1 cellular context compared by ENCODE assay signal in the genomic region with DNA sequence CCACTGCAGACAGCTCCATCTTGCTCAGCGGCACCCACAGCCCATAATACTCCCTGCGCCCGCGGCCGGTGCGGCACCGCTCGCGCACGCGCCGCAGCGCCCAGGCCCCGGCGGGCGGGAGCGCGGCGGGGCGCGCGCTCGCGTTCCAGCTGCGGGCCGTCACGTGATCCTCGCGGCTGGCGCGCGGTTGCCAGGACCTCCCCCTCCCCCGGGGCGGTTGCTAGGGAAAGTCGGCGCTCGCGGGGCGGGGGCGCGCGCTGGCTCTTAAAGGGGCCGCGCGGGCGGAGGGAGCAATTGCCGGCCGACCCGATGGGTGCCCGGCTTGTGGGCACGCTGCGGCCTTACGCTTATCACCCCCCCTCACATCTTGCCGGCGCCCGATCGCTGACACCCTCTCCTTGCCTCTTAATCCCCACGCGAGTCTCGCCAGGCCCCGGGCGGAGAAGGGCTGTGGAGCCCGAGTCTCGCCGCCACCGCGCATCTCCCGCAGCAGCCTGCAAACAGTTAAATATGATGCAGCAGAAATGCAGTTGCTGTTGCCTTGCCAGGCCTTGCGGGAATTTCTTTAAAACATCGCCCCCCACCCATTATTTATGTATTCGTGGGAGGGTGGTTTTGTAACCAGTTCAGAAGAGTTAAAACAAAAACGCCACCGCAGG.
TF ChIP-seq lines count a peak whose summit lies in the region.

TSS of gene CBX6 (minus strand) at position 45 of the 659 bp plus-strand sequence. CDS start at position 19, 26 bp downstream.

TF ChIP-seq in K562, 482 proteins besides CTCF, POLR2A, EP300 and RAD21 (continued from another document and continues in another):
- TF ChIP-seq, protein P1, sequence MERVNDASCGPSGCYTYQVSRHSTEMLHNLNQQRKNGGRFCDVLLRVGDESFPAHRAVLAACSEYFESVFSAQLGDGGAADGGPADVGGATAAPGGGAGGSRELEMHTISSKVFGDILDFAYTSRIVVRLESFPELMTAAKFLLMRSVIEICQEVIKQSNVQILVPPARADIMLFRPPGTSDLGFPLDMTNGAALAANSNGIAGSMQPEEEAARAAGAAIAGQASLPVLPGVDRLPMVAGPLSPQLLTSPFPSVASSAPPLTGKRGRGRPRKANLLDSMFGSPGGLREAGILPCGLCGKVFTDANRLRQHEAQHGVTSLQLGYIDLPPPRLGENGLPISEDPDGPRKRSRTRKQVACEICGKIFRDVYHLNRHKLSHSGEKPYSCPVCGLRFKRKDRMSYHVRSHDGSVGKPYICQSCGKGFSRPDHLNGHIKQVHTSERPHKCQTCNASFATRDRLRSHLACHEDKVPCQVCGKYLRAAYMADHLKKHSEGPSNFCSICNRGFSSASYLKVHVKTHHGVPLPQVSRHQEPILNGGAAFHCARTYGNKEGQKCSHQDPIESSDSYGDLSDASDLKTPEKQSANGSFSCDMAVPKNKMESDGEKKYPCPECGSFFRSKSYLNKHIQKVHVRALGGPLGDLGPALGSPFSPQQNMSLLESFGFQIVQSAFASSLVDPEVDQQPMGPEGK (CRISPR knock-in tag; IDR thresholded peaks at IDR 0.05; ENCODE audit: borderline replicate concordance): no peak
- TF ChIP-seq GABPA (tag; conservative IDR thresholded peaks at IDR 0.05; ENCODE audit: low read depth): no peak
- TF ChIP-seq FOXJ3 (CRISPR knock-in tag; IDR thresholded peaks at IDR 0.05): no peak
- no peak for TF ChIP-seq CREB1 (IDR thresholded peaks at IDR 0.05)
- no peak for TF ChIP-seq CREB1 (CRISPR knock-in tag; IDR thresholded peaks at IDR 0.05)
- peak; percentile 33; the same call in 1 of the 2 replicates for TF ChIP-seq ARID1B (IDR thresholded peaks at IDR 0.05)
- peak; percentile 85 for TF ChIP-seq RB1 (IDR thresholded peaks at IDR 0.05; ENCODE audit: low read depth)
- no peak for TF ChIP-seq FOXO4 (CRISPR knock-in tag; IDR thresholded peaks at IDR 0.05)
- TF ChIP-seq NBN (IDR thresholded peaks at IDR 0.05; ENCODE audit: low read depth): no peak
- TF ChIP-seq ATF7 (IDR thresholded peaks at IDR 0.05): peak; percentile 39; the same call in 1 of the 2 replicates
- TF ChIP-seq C11orf30 (IDR thresholded peaks at IDR 0.05; ENCODE audit: low read depth): peak; percentile 88
- TF ChIP-seq BRD9 (IDR thresholded peaks at IDR 0.05; ENCODE audit: low read depth, partially characterized antibody): no peak
- peak; percentile 84 for TF ChIP-seq ZNF316 (IDR thresholded peaks at IDR 0.05)
- TF ChIP-seq RBM25 (IDR thresholded peaks at IDR 0.05; ENCODE audit: low read depth, low read length, severe bottlenecking): peak; percentile 8
- no peak for TF ChIP-seq ZNF589 (CRISPR knock-in tag; IDR thresholded peaks at IDR 0.05; ENCODE audit: low read depth)
- 0 out of 2 replicates have a peak, but pooled peaks have one; percentile 41 for TF ChIP-seq L3MBTL2 (IDR thresholded peaks at IDR 0.05)
- TF ChIP-seq ETV5 (CRISPR knock-in tag; IDR thresholded peaks at IDR 0.05; ENCODE audit: low read depth): 0 out of 2 replicates have a peak, but pooled peaks have one; percentile 22
- TF ChIP-seq TAL1 (IDR thresholded peaks at IDR 0.05): no peak
- TF ChIP-seq TBL1XR1 (IDR thresholded peaks at IDR 0.05; ENCODE audit: low read length in 2 of 2): no peak
- no peak for TF ChIP-seq SNIP1 (IDR thresholded peaks at IDR 0.05; ENCODE audit: low read depth)
- no peak for TF ChIP-seq PCBP2 (IDR thresholded peaks at IDR 0.05; ENCODE audit: low read depth, low read length, poor library complexity, severe bottlenecking)
- no peak for TF ChIP-seq ZNF780A (CRISPR knock-in tag; IDR thresholded peaks at IDR 0.05)
- no peak for TF ChIP-seq LCOR (CRISPR knock-in tag; IDR thresholded peaks at IDR 0.05)
- TF ChIP-seq TEAD1 (CRISPR knock-in tag; IDR thresholded peaks at IDR 0.05): no peak
- TF ChIP-seq CXXC5 (CRISPR knock-in tag; IDR thresholded peaks at IDR 0.05): peak; percentile 92
- TF ChIP-seq, protein P2, sequence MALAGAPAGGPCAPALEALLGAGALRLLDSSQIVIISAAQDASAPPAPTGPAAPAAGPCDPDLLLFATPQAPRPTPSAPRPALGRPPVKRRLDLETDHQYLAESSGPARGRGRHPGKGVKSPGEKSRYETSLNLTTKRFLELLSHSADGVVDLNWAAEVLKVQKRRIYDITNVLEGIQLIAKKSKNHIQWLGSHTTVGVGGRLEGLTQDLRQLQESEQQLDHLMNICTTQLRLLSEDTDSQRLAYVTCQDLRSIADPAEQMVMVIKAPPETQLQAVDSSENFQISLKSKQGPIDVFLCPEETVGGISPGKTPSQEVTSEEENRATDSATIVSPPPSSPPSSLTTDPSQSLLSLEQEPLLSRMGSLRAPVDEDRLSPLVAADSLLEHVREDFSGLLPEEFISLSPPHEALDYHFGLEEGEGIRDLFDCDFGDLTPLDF (CRISPR knock-in tag; IDR thresholded peaks at IDR 0.05): no peak
- TF ChIP-seq HDAC2 (IDR thresholded peaks at IDR 0.05): peak; percentile 48; the same call in 1 of the 2 replicates
- TF ChIP-seq YY1 (IDR thresholded peaks at IDR 0.05; ENCODE audit: borderline replicate concordance in 1 of 3, control insufficient read depth in 1 of 3, extremely low read depth in 1 of 3, insufficient read depth in 3 of 3, insufficient read length in 1 of 3, insufficient replicate concordance in 2 of 3, low read depth in 1 of 3, low read length in 2 of 3): peak in 1 of 3 experiments; percentile 75
- peak; percentile 90 for TF ChIP-seq USF2 (CRISPR knock-in tag; IDR thresholded peaks at IDR 0.05)
- TF ChIP-seq PYGO2 (tag; IDR thresholded peaks at IDR 0.05): no peak
- no peak for TF ChIP-seq BDP1 (IDR thresholded peaks at IDR 0.05; ENCODE audit: insufficient read depth, insufficient read length)
- TF ChIP-seq, protein P3, sequence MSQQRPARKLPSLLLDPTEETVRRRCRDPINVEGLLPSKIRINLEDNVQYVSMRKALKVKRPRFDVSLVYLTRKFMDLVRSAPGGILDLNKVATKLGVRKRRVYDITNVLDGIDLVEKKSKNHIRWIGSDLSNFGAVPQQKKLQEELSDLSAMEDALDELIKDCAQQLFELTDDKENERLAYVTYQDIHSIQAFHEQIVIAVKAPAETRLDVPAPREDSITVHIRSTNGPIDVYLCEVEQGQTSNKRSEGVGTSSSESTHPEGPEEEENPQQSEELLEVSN (IDR thresholded peaks at IDR 0.05; ENCODE audit: borderline replicate concordance in 1 of 2, extremely low read depth in 1 of 2, insufficient read depth in 1 of 2, insufficient read length in 1 of 2, low read depth in 1 of 2, low read length in 1 of 2, poor library complexity in 1 of 2, severe bottlenecking in 1 of 2): no peak
- TF ChIP-seq ZBTB9 (CRISPR knock-in tag; IDR thresholded peaks at IDR 0.05): no peak
- no peak for TF ChIP-seq TEAD4 (IDR thresholded peaks at IDR 0.05; ENCODE audit: low read length)
- no peak for TF ChIP-seq TEAD4 (CRISPR knock-in tag; IDR thresholded peaks at IDR 0.05; ENCODE audit: borderline replicate concordance)
- peak in 1 of 2 experiments; percentile 48; a peak in 2 of 4 replicates for TF ChIP-seq NRF1 (conservative IDR thresholded peaks at IDR 0.05 in 1 of 2, IDR thresholded peaks at IDR 0.05 in 1 of 2)
- no peak for TF ChIP-seq ZBTB2 (IDR thresholded peaks at IDR 0.05)
- TF ChIP-seq, protein P4, sequence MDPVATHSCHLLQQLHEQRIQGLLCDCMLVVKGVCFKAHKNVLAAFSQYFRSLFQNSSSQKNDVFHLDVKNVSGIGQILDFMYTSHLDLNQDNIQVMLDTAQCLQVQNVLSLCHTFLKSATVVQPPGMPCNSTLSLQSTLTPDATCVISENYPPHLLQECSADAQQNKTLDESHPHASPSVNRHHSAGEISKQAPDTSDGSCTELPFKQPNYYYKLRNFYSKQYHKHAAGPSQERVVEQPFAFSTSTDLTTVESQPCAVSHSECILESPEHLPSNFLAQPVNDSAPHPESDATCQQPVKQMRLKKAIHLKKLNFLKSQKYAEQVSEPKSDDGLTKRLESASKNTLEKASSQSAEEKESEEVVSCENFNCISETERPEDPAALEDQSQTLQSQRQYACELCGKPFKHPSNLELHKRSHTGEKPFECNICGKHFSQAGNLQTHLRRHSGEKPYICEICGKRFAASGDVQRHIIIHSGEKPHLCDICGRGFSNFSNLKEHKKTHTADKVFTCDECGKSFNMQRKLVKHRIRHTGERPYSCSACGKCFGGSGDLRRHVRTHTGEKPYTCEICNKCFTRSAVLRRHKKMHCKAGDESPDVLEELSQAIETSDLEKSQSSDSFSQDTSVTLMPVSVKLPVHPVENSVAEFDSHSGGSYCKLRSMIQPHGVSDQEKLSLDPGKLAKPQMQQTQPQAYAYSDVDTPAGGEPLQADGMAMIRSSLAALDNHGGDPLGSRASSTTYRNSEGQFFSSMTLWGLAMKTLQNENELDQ (CRISPR knock-in tag; IDR thresholded peaks at IDR 0.05; ENCODE audit: borderline replicate concordance): no peak
- peak; percentile 77 for TF ChIP-seq BHLHE40 (IDR thresholded peaks at IDR 0.05; ENCODE audit: low read length)
- TF ChIP-seq ZBTB11 (CRISPR knock-in tag; IDR thresholded peaks at IDR 0.05): peak in 1 of 3 experiments; percentile 59; a peak in 2 of 6 replicates
- TF ChIP-seq KAT7 (CRISPR knock-in tag; IDR thresholded peaks at IDR 0.05; ENCODE audit: borderline replicate concordance): no peak
- peak; percentile 77 for TF ChIP-seq RFX1 (IDR thresholded peaks at IDR 0.05)
- TF ChIP-seq SMAD4 (CRISPR knock-in tag; conservative IDR thresholded peaks at IDR 0.05): 0 out of 2 replicates have a peak, but pooled peaks have one; percentile 17
- TF ChIP-seq NELFE (IDR thresholded peaks at IDR 0.05; ENCODE audit: insufficient read depth, insufficient read length): no peak
- peak; percentile 54 for TF ChIP-seq ELF1 (tag; IDR thresholded peaks at IDR 0.05)
- TF ChIP-seq PHF8 (IDR thresholded peaks at IDR 0.05; ENCODE audit: borderline replicate concordance, low read length): peak; percentile 50; the same call in 1 of the 2 replicates
- TF ChIP-seq CBX3 (IDR thresholded peaks at IDR 0.05; ENCODE audit: borderline replicate concordance in 1 of 2, low read length in 2 of 2): no peak
- TF ChIP-seq LEF1 (IDR thresholded peaks at IDR 0.05): peak; percentile 24; the same call in 1 of the 2 replicates
- TF ChIP-seq PHB (CRISPR knock-in tag; IDR thresholded peaks at IDR 0.05): no peak
- TF ChIP-seq CTBP1 (IDR thresholded peaks at IDR 0.05; ENCODE audit: borderline replicate concordance): peak; percentile 80
